ENCODE assay signal across 20 cellular contexts in genomic region chr14:31194661-31195060, GRCh38. TPM values are rescaled to one million over a fixed set of nuclear protein-coding genes. Genes with fewer than 3 reads are reported as not detected.
DNase-seq lines count a peak whose midpoint lies in the region; ATAC-seq and TF ChIP-seq lines count a peak whose summit lies in the region.
"Had no signal": no experiment of that assay in that cellular context is flagged by ENCODE, and none has a peak within 500 bp of the region (broad histone marks: within the 10 kb centered on the region; RNA-seq: fewer than 3 reads in every experiment).

No MANE protein-coding gene starts in this region.

- peaks cover 27% of the 10 kb centered on the region for H3K4me1 ChIP-seq in SJSA1 (replicated peaks)

- H3K36me3 Mint-ChIP-seq in osteocyte (ENCODE audit: unreplicated experiment), result peaks cover 27% of the 10 kb centered on the region

- H3K4me3 ChIP-seq in SJSA1, result no peak overlapping the region
- H3K4me3 ChIP-seq: suprapubic skin, vagina had no signal

- DNase-seq in G401 (ENCODE audit: low spot score) (peak; percentile 9), SJSA1 (ENCODE audit: low read depth in 1 of 2, low spot score in 2 of 2) (no peak), dedifferentiated amniotic fluid mesenchymal stem cell (ENCODE audit: extremely low spot score) (peak; percentile 52), osteocyte (ENCODE audit: extremely low spot score, unreplicated experiment) (no peak), NCI-H226 (no peak)
- DNase-seq: activated naive CD4-positive, alpha-beta T cell treated with anti-CD3 and anti-CD28 coated beads, Interleukin-2, amount 50 U/mL, for 16 hours; activated T-cell treated with anti-CD3 and anti-CD28 coated beads, Interleukin-2, amount 50 U/mL, for 4 hours; CD8-positive, alpha-beta memory T cell; cortex of kidney; DMS153; left ventricle myocardium superior; NCI-H1092; NCI-H1930; NCI-H748 treated with DMSO at 0.1 percent for 48 hours; stimulated activated CD4-positive, alpha-beta T cell treated with anti-CD3 and anti-CD28 coated beads, Interleukin-1b, Interleukin-23, amount 100 ng/mL, for 48 hours had no signal

- peaks cover 47% of the 10 kb centered on the region for H3K4me1 Mint-ChIP-seq in osteocyte (ENCODE audit: unreplicated experiment)

- no peaks in the 10 kb centered on the region for H3K27me3 ChIP-seq in SJSA1 (replicated peaks)
- H3K27me3 ChIP-seq: suprapubic skin, vagina had no signal

- H3K36me3 ChIP-seq in SJSA1, result peaks cover 36% of the 10 kb centered on the region

- peak overlapping the region; percentile 50 for H3K27ac Mint-ChIP-seq in osteocyte (ENCODE audit: unreplicated experiment)
- H3K27ac Mint-ChIP-seq: stimulated activated effector memory CD8-positive, alpha-beta T cell treated with anti-CD3 and anti-CD28 coated beads, Interleukin-12 subunit alpha, Interleukin-12 subunit beta, amount 100 ng/mL, for 72 hours had no signal

- no peak overlapping the region for H3K4me3 Mint-ChIP-seq in osteocyte (ENCODE audit: unreplicated experiment)
- H3K4me3 Mint-ChIP-seq: activated T-cell treated with anti-CD3 and anti-CD28 coated beads, Interleukin-2, amount 50 U/mL, for 4 hours; stimulated activated effector memory CD8-positive, alpha-beta T cell treated with anti-CD3 and anti-CD28 coated beads, Interleukin-12 subunit alpha, Interleukin-12 subunit beta, amount 100 ng/mL, for 72 hours had no signal

- H3K9me3 ChIP-seq in SJSA1 (replicated peaks), result no peaks in the 10 kb centered on the region
- H3K9me3 ChIP-seq: suprapubic skin, vagina had no signal

- no peaks in the 10 kb centered on the region for H3K9me3 Mint-ChIP-seq in osteocyte (ENCODE audit: unreplicated experiment)
- H3K9me3 Mint-ChIP-seq: activated T-cell treated with anti-CD3 and anti-CD28 coated beads, Interleukin-2, amount 50 U/mL, for 4 hours; CD8-positive, alpha-beta memory T cell; stimulated activated effector memory CD8-positive, alpha-beta T cell treated with anti-CD3 and anti-CD28 coated beads, Interleukin-12 subunit alpha, Interleukin-12 subunit beta, amount 100 ng/mL, for 72 hours had no signal

- H3K27ac ChIP-seq in SJSA1, result peak overlapping the region; percentile 66
- H3K27ac ChIP-seq: suprapubic skin, vagina had no signal

- no peak for ATAC-seq in HG03095 (IDR thresholded peaks at IDR 0.05; ENCODE audit: unreplicated experiment)
- no peak for ATAC-seq in HG03139 (IDR thresholded peaks at IDR 0.05; ENCODE audit: unreplicated experiment)
- ATAC-seq: stimulated activated effector memory CD8-positive, alpha-beta T cell treated with anti-CD3 and anti-CD28 coated beads, Interleukin-12 subunit alpha, Interleukin-12 subunit beta, amount 100 ng/mL, for 72 hours had no signal

- in situ Hi-C loops in G401 (cut with HindIII; ENCODE audit: low sequenced_read_pairs), result no loop called here

- no peak for TF ChIP-seq CTCF in osteocyte (IDR thresholded peaks at IDR 0.05)

- no peaks in the 10 kb centered on the region for H3K27me3 Mint-ChIP-seq in osteocyte (ENCODE audit: unreplicated experiment)
- H3K27me3 Mint-ChIP-seq: CD8-positive, alpha-beta memory T cell had no signal

RNA-seq across cellular contexts. Expression of gene HECTD1, which starts 12.9 kb away (rescaled TPM):
- 52.1 and 77.8 TPM in 2 replicates for total RNA-seq in G401 (2014; rRNA removed; shearing (Covaris generic))
- 130 and 140 TPM in 2 replicates for total RNA-seq in SJSA1 (2014; rRNA removed; shearing (Covaris generic))
- 160 and 175 TPM in 2 replicates for total RNA-seq in osteocyte

Comparison
In these comparisons a context has a peak if more than half of its experiments do, and no peak if none do; other contexts are left out.
1. DNase-seq: peak in G401 (single experiment) and dedifferentiated amniotic fluid mesenchymal stem cell (single experiment); none in SJSA1 (0 of 2), osteocyte (single experiment) and NCI-H226 (single experiment).